ENCODE assay signal across 8 cellular contexts in the genomic region with DNA sequence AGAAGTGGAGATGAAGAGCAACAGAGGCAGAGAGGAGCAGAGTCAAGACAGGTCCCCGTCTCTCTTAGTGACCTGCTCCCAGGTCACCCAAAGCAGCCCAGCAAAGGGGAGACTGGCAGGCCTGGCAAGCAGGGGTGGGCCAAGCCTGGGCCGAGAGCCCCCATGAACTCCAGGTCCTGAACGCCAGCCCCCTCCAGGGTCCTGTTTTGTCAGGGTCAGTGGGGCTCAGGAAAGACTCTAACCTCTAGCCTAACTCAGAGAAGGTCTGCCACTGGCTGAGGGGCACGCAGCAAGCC. TPM values are rescaled to one million over a fixed set of nuclear protein-coding genes. Genes with fewer than 3 reads are reported as not detected.
DNase-seq lines count a peak whose midpoint lies in the region; ATAC-seq, FAIRE-seq and TF ChIP-seq lines count a peak whose summit lies in the region.

No MANE protein-coding gene starts in this region.

- H3K9me3 ChIP-seq in HepG2 (ENCODE audit: low read length) (no peaks in the 10 kb centered on the region), testis (no peaks in the 10 kb centered on the region)

- H3K79me2 ChIP-seq in HepG2 (ENCODE audit: insufficient read depth, low read length): peaks cover 24% of the 10 kb centered on the region

- peaks cover 0 to 3% of the 10 kb centered on the region in 2 experiments; a peak in 1 of 5 replicates for H3K27me3 ChIP-seq in HepG2 (ENCODE audit: control insufficient read depth in 1 of 2, insufficient read depth in 2 of 2, low read length in 2 of 2)
- no peaks in the 10 kb centered on the region for H3K27me3 ChIP-seq in testis

- 7% methylated on average over 3 of the region's 4 CpGs for WGBS in HepG2 (ENCODE audit: low lambda C conversion rate)
- 68 to 70% methylated on average over 2 to 4 of the region's 4 CpGs for WGBS in testis, 2 donors

- TF ChIP-seq POLR2A in HepG2 (IDR thresholded peaks at IDR 0.05; ENCODE audit: insufficient read depth in 1 of 2, low read depth in 2 of 2, low read length in 2 of 2): no peak
- no peak for TF ChIP-seq POLR2A in testis (IDR thresholded peaks at IDR 0.05)

- no peaks in the 10 kb centered on the region for H3K9me3 Mint-ChIP-seq in activated T-cell treated with anti-CD3 and anti-CD28 coated beads, Interleukin-2, amount 50 U/mL, for 24 hours
- H3K9me3 Mint-ChIP-seq in activated naive CD8-positive, alpha-beta T cell treated with anti-CD3 and anti-CD28 coated beads, Interleukin-2, amount 50 U/mL, for 24 hours: no peaks in the 10 kb centered on the region

- no peaks in the 10 kb centered on the region for H3K27me3 Mint-ChIP-seq in activated T-cell treated with anti-CD3 and anti-CD28 coated beads, Interleukin-2, amount 50 U/mL, for 24 hours
- no peaks in the 10 kb centered on the region for H3K27me3 Mint-ChIP-seq in activated naive CD8-positive, alpha-beta T cell treated with anti-CD3 and anti-CD28 coated beads, Interleukin-2, amount 50 U/mL, for 24 hours

- POLR2A ChIA-PET in HepG2 (lab: Yijun Ruan, JAX): interaction anchor here (1.2 to 2.4 kb wide), 4 partner anchors 9 to 183 kb away, joined by 3 to 16 read pairs (median 4); a partner anchor contains a TSS

- CTCF ChIA-PET in HepG2 (lab: Yijun Ruan, JAX; ENCODE audit: low intra/inter-chr PET ratio, low total read pairs): interaction anchor here (0.6 kb wide), 1 partner anchor 61 kb away, joined by 3 read pairs; no protein-coding TSS in a partner anchor

- H3K4me2 ChIP-seq in HepG2 (ENCODE audit: low read depth, low read length): peak overlapping the region; percentile 83

- H3K4me1 ChIP-seq in HepG2 (ENCODE audit: insufficient read depth, low read length): peaks cover 51% of the 10 kb centered on the region
- peaks cover 43% of the 10 kb centered on the region for H3K4me1 ChIP-seq in testis

- FAIRE-seq in HepG2 (lab: Jason Lieb, UNC): no peak

- intact Hi-C loops in HepG2 (cut with micrococcal nuclease; ENCODE audit: unreplicated experiment): loop anchor here (5.0 kb wide), 2 partner anchors 59 to 324 kb away; a partner anchor contains a TSS
- intact Hi-C loops in testis (cut with DNase I; ENCODE audit: low total_unique reads): no loop called here

- peaks cover 17 to 50% of the 10 kb centered on the region in 2 experiments for H3K36me3 ChIP-seq in HepG2 (replicated peaks in 1 of 2; ENCODE audit: control insufficient read depth in 1 of 2, insufficient read depth in 2 of 2, low read length in 2 of 2)
- H3K36me3 ChIP-seq in testis (ENCODE audit: low read depth, missing control alignments): no peaks in the 10 kb centered on the region

- in situ Hi-C loops in HepG2 (cut with HindIII; ENCODE audit: extremely low pct_ligation_motif_present, low pct_unique_long_range_greater_than_20kb): no loop called here

- H3K27ac ChIP-seq in HepG2 (ENCODE audit: extremely low read length, insufficient read depth, low read length) (peak overlapping the region; percentile 81), testis (peak overlapping the region; percentile 85 to 92)

- peaks cover 53% of the 10 kb centered on the region for H3K36me3 Mint-ChIP-seq in activated T-cell treated with anti-CD3 and anti-CD28 coated beads, Interleukin-2, amount 50 U/mL, for 24 hours (ENCODE audit: low read depth)
- H3K36me3 Mint-ChIP-seq in activated naive CD8-positive, alpha-beta T cell treated with anti-CD3 and anti-CD28 coated beads, Interleukin-2, amount 50 U/mL, for 24 hours (ENCODE audit: low read depth): peaks cover 11% of the 10 kb centered on the region

- H3K4me1 Mint-ChIP-seq in activated T-cell treated with anti-CD3 and anti-CD28 coated beads, Interleukin-2, amount 50 U/mL, for 24 hours (ENCODE audit: low read depth): peaks cover 37% of the 10 kb centered on the region
- H3K4me1 Mint-ChIP-seq in activated naive CD8-positive, alpha-beta T cell treated with anti-CD3 and anti-CD28 coated beads, Interleukin-2, amount 50 U/mL, for 24 hours: peaks cover 18% of the 10 kb centered on the region

- peak overlapping the region; percentile 71 for H3K27ac Mint-ChIP-seq in activated T-cell treated with anti-CD3 and anti-CD28 coated beads, Interleukin-2, amount 50 U/mL, for 24 hours
- peak overlapping the region; percentile 22 for H3K27ac Mint-ChIP-seq in activated naive CD8-positive, alpha-beta T cell treated with anti-CD3 and anti-CD28 coated beads, Interleukin-2, amount 50 U/mL, for 24 hours

- no peak for DNase-seq in activated T-cell treated with anti-CD3 and anti-CD28 coated beads, Interleukin-2, amount 50 U/mL, for 24 hours
- no peak for DNase-seq in activated T-cell treated with anti-CD3 and anti-CD28 coated beads, Interleukin-2, amount 50 U/mL, for 48 hours
- DNase-seq in activated naive CD8-positive, alpha-beta T cell treated with anti-CD3 and anti-CD28 coated beads, Interleukin-2, amount 50 U/mL, for 24 hours: no peak
- DNase-seq in HepG2 (ENCODE audit: low spot score) (no peak), testis (no peak), NCI-H187 treated with DMSO at 0.1 percent for 48 hours (lab: John Stamatoyannopoulos, UW) (no peak), NCI-H2196 treated with DMSO at 0.1 percent for 48 hours (lab: John Stamatoyannopoulos, UW; ENCODE audit: unreplicated experiment) (no peak), midbrain (lab: John Stamatoyannopoulos, UW) (no peak)

- 0 out of 2 replicates have a peak, but pooled peaks cover 3% of the 10 kb centered on the region for H4K20me1 ChIP-seq in HepG2 (ENCODE audit: insufficient read depth, low read length)

- H3K4me3 ChIP-seq in HepG2 (replicated peaks in 1 of 3; ENCODE audit: insufficient read depth in 1 of 3, low read depth in 2 of 3, low read length in 3 of 3) (peak overlapping the region; percentile 81 to 96 (median 96)), testis (peak overlapping the region; percentile 77 to 86)

- peak overlapping the region; percentile 94 for H3K9ac ChIP-seq in HepG2 (ENCODE audit: insufficient read depth, low read depth, low read length)

- peak overlapping the region; percentile 80 for H3K4me3 Mint-ChIP-seq in activated T-cell treated with anti-CD3 and anti-CD28 coated beads, Interleukin-2, amount 50 U/mL, for 24 hours
- H3K4me3 Mint-ChIP-seq in activated naive CD8-positive, alpha-beta T cell treated with anti-CD3 and anti-CD28 coated beads, Interleukin-2, amount 50 U/mL, for 24 hours: peak overlapping the region; percentile 90

- BruUV-seq in HepG2 (replicated peaks; lab: Mats Ljungman, UMichigan): no TSS peak

- TF ChIP-seq CTCF in HepG2 (CRISPR knock-in tag; IDR thresholded peaks at IDR 0.05) (no peak), testis (IDR thresholded peaks at IDR 0.05) (no peak)

- TF ChIP-seq EP300 in HepG2 (IDR thresholded peaks at IDR 0.05; ENCODE audit: low read depth in 2 of 2, low read length in 2 of 2) (no peak; a peak in 1 of 4 replicates), HepG2 (CRISPR knock-in tag; IDR thresholded peaks at IDR 0.05; ENCODE audit: borderline replicate concordance) (no peak)

- no peak for TF ChIP-seq RAD21 in HepG2 (CRISPR knock-in tag; IDR thresholded peaks at IDR 0.05)

- no peak overlapping the region for H2AFZ ChIP-seq in HepG2 (ENCODE audit: low read length)

- no peak for ATAC-seq in activated naive CD8-positive, alpha-beta T cell treated with anti-CD3 and anti-CD28 coated beads, Interleukin-2, amount 50 U/mL, for 24 hours
- ATAC-seq in HepG2: peak; percentile 1

RNA-seq across cellular contexts. Expression of a gene that starts 1.2 kb away (rescaled TPM):
- total RNA-seq in HepG2 (2016; rRNA removed; fragmentation: Illumina TruSeq; extraction: Trizol) (26.4 and 61.5 TPM in 2 replicates), testis (100 to 1,000 TPM; 106 to 118 TPM)
- 43.9 and 46.0 TPM in 2 replicates for total RNA-seq in HepG2 (2016; cell fraction: cytosol; rRNA removed; fragmentation: Illumina TruSeq; extraction: Trizol; ENCODE audit: low read depth)
- total RNA-seq in HepG2 (2016; cell fraction: insoluble cytoplasmic fraction; rRNA removed; fragmentation: Illumina TruSeq; extraction: Trizol): 23.2 and 62.1 TPM in 2 replicates
- 62.7 and 67.8 TPM in 2 replicates for total RNA-seq in HepG2 (2016; cell fraction: membrane; rRNA removed; fragmentation: Illumina TruSeq; extraction: Trizol)
- 71.4 and 86.1 TPM in 2 replicates for total RNA-seq in HepG2 (2016; cell fraction: nucleus; rRNA removed; fragmentation: Illumina TruSeq; extraction: Trizol)
- polyA plus RNA-seq in HepG2 (2011; rRNA removed) (65.5 and 81.8 TPM in 2 replicates), testis (ENCODE audit: insufficient read depth, low read depth, low replicate concordance) (59.7 TPM)
- polyA plus RNA-seq in HepG2 (2011; cell fraction: cytosol; rRNA removed): 30.3 and 70.4 TPM in 2 replicates
- 585 and 688 TPM in 2 replicates for polyA plus RNA-seq in HepG2 (2011; cell fraction: nucleus; rRNA removed)
- 32.0 and 41.2 TPM in 2 replicates for polyA plus RNA-seq in HepG2 (2012)
- 18.6 and 21.1 TPM in 2 replicates for polyA plus RNA-seq in HepG2 (2016; cell fraction: cytosol; fragmentation: Illumina TruSeq; extraction: Trizol; ENCODE audit: low read depth)
- polyA plus RNA-seq in HepG2 (2016; cell fraction: insoluble cytoplasmic fraction; fragmentation: Illumina TruSeq; extraction: Trizol; ENCODE audit: low read depth): 21.8 and 29.6 TPM in 2 replicates
- polyA plus RNA-seq in HepG2 (2016; cell fraction: membrane; fragmentation: Illumina TruSeq; extraction: Trizol; ENCODE audit: low read depth): 29.2 TPM in 2 replicates
- polyA plus RNA-seq in HepG2 (2016; cell fraction: nucleus; fragmentation: Illumina TruSeq; extraction: Trizol; ENCODE audit: insufficient read depth, low read depth): 161 and 163 TPM in 2 replicates
- 148 and 154 TPM in 2 replicates for polyA minus RNA-seq in HepG2 (2011; rRNA and poly(A)+ RNA removed; ENCODE audit: low replicate concordance)
- 27.1 and 33.2 TPM in 2 replicates for polyA minus RNA-seq in HepG2 (2011; cell fraction: cytosol; rRNA and poly(A)+ RNA removed)
- 103 and 112 TPM in 2 replicates for polyA minus RNA-seq in HepG2 (2011; cell fraction: nucleus; rRNA and poly(A)+ RNA removed)

RNA-seq across cellular contexts. Expression of a gene that starts 6.3 kb away (rescaled TPM):
- total RNA-seq in HepG2 (2016; rRNA removed; fragmentation: Illumina TruSeq; extraction: Trizol): not detected in 2 replicates
- total RNA-seq in HepG2 (2016; cell fraction: cytosol; rRNA removed; fragmentation: Illumina TruSeq; extraction: Trizol; ENCODE audit: low read depth): not detected in 2 replicates
- not detected in 2 replicates for total RNA-seq in HepG2 (2016; cell fraction: insoluble cytoplasmic fraction; rRNA removed; fragmentation: Illumina TruSeq; extraction: Trizol)
- total RNA-seq in HepG2 (2016; cell fraction: membrane; rRNA removed; fragmentation: Illumina TruSeq; extraction: Trizol): not detected in 2 replicates
- not detected in 2 replicates for total RNA-seq in HepG2 (2016; cell fraction: nucleus; rRNA removed; fragmentation: Illumina TruSeq; extraction: Trizol)
- polyA plus RNA-seq in HepG2 (2011; rRNA removed): not detected in 2 replicates
- not detected in 2 replicates for polyA plus RNA-seq in HepG2 (2011; cell fraction: cytosol; rRNA removed)
- polyA plus RNA-seq in HepG2 (2011; cell fraction: nucleus; rRNA removed): not detected in 2 replicates
- 0.11 and 0.12 TPM in 2 replicates for polyA plus RNA-seq in HepG2 (2012)
- polyA plus RNA-seq in HepG2 (2016; cell fraction: cytosol; fragmentation: Illumina TruSeq; extraction: Trizol; ENCODE audit: low read depth): not detected in 2 replicates
- not detected in 2 replicates for polyA plus RNA-seq in HepG2 (2016; cell fraction: insoluble cytoplasmic fraction; fragmentation: Illumina TruSeq; extraction: Trizol; ENCODE audit: low read depth)
- polyA plus RNA-seq in HepG2 (2016; cell fraction: membrane; fragmentation: Illumina TruSeq; extraction: Trizol; ENCODE audit: low read depth): not detected in 2 replicates
- polyA plus RNA-seq in HepG2 (2016; cell fraction: nucleus; fragmentation: Illumina TruSeq; extraction: Trizol; ENCODE audit: insufficient read depth, low read depth): not detected in 2 replicates
- 0.12 and 3.5 TPM in 2 replicates for polyA minus RNA-seq in HepG2 (2011; rRNA and poly(A)+ RNA removed; ENCODE audit: low replicate concordance)
- not detected in 2 replicates for polyA minus RNA-seq in HepG2 (2011; cell fraction: cytosol; rRNA and poly(A)+ RNA removed)
- not detected in 2 replicates for polyA minus RNA-seq in HepG2 (2011; cell fraction: nucleus; rRNA and poly(A)+ RNA removed)
- 10 to 100 TPM; 26.6 to 55.0 TPM for total RNA-seq in testis
- polyA plus RNA-seq in testis (ENCODE audit: insufficient read depth, low read depth, low replicate concordance): 62.1 TPM

RNA-seq across cellular contexts. Expression of a gene that starts 10.9 kb away (rescaled TPM):
- total RNA-seq in HepG2 (2016; rRNA removed; fragmentation: Illumina TruSeq; extraction: Trizol): 0.09 and 0.14 TPM in 2 replicates
- total RNA-seq in HepG2 (2016; cell fraction: cytosol; rRNA removed; fragmentation: Illumina TruSeq; extraction: Trizol; ENCODE audit: low read depth): 0.30 and 0.35 TPM in 2 replicates
- 0.11 TPM in 1 of 2 replicates, not detected in the other for total RNA-seq in HepG2 (2016; cell fraction: insoluble cytoplasmic fraction; rRNA removed; fragmentation: Illumina TruSeq; extraction: Trizol)
- total RNA-seq in HepG2 (2016; cell fraction: membrane; rRNA removed; fragmentation: Illumina TruSeq; extraction: Trizol): 0.37 and 0.38 TPM in 2 replicates
- 0.31 and 0.37 TPM in 2 replicates for total RNA-seq in HepG2 (2016; cell fraction: nucleus; rRNA removed; fragmentation: Illumina TruSeq; extraction: Trizol)
- polyA plus RNA-seq in HepG2 (2011; rRNA removed): 0.16 TPM in 2 replicates
- polyA plus RNA-seq in HepG2 (2011; cell fraction: cytosol; rRNA removed): 0.17 and 0.29 TPM in 2 replicates
- 0.18 and 0.24 TPM in 2 replicates for polyA plus RNA-seq in HepG2 (2011; cell fraction: nucleus; rRNA removed)
- polyA plus RNA-seq in HepG2 (2012): 0.21 and 0.32 TPM in 2 replicates
- polyA plus RNA-seq in HepG2 (2016; cell fraction: cytosol; fragmentation: Illumina TruSeq; extraction: Trizol; ENCODE audit: low read depth): 0.12 and 0.15 TPM in 2 replicates
- polyA plus RNA-seq in HepG2 (2016; cell fraction: insoluble cytoplasmic fraction; fragmentation: Illumina TruSeq; extraction: Trizol; ENCODE audit: low read depth): 0.20 and 0.21 TPM in 2 replicates
- 0.27 and 0.39 TPM in 2 replicates for polyA plus RNA-seq in HepG2 (2016; cell fraction: membrane; fragmentation: Illumina TruSeq; extraction: Trizol; ENCODE audit: low read depth)
- not detected in 2 replicates for polyA plus RNA-seq in HepG2 (2016; cell fraction: nucleus; fragmentation: Illumina TruSeq; extraction: Trizol; ENCODE audit: insufficient read depth, low read depth)
- polyA minus RNA-seq in HepG2 (2011; rRNA and poly(A)+ RNA removed; ENCODE audit: low replicate concordance): 0.58 TPM in 1 of 2 replicates, not detected in the other
- polyA minus RNA-seq in HepG2 (2011; cell fraction: cytosol; rRNA and poly(A)+ RNA removed): not detected in 2 replicates
- 0.26 TPM in 1 of 2 replicates, not detected in the other for polyA minus RNA-seq in HepG2 (2011; cell fraction: nucleus; rRNA and poly(A)+ RNA removed)
- 100 to 1,000 TPM in 1 of 2 donors, 10 to 100 TPM in 1; 40.0 to 119 TPM for total RNA-seq in testis
- polyA plus RNA-seq in testis (ENCODE audit: insufficient read depth, low read depth, low replicate concordance): 128 TPM

RNA-seq across cellular contexts. Expression of a gene that starts 13.1 kb away (rescaled TPM):
- total RNA-seq in HepG2 (2016; rRNA removed; fragmentation: Illumina TruSeq; extraction: Trizol) (25.3 and 39.4 TPM in 2 replicates), testis (10 to 100 TPM; 19.9 to 22.8 TPM)
- 23.5 and 26.5 TPM in 2 replicates for total RNA-seq in HepG2 (2016; cell fraction: cytosol; rRNA removed; fragmentation: Illumina TruSeq; extraction: Trizol; ENCODE audit: low read depth)
- total RNA-seq in HepG2 (2016; cell fraction: insoluble cytoplasmic fraction; rRNA removed; fragmentation: Illumina TruSeq; extraction: Trizol): 22.9 and 41.6 TPM in 2 replicates
- total RNA-seq in HepG2 (2016; cell fraction: membrane; rRNA removed; fragmentation: Illumina TruSeq; extraction: Trizol): 49.7 and 51.9 TPM in 2 replicates
- 29.5 and 34.7 TPM in 2 replicates for total RNA-seq in HepG2 (2016; cell fraction: nucleus; rRNA removed; fragmentation: Illumina TruSeq; extraction: Trizol)
- polyA plus RNA-seq in HepG2 (2011; rRNA removed) (22.5 and 25.5 TPM in 2 replicates), testis (ENCODE audit: insufficient read depth, low read depth, low replicate concordance) (16.9 TPM)
- 14.5 and 25.4 TPM in 2 replicates for polyA plus RNA-seq in HepG2 (2011; cell fraction: cytosol; rRNA removed)
- polyA plus RNA-seq in HepG2 (2011; cell fraction: nucleus; rRNA removed): 50.7 and 66.4 TPM in 2 replicates
- polyA plus RNA-seq in HepG2 (2012): 14.4 and 23.5 TPM in 2 replicates
- 39.6 and 41.6 TPM in 2 replicates for polyA plus RNA-seq in HepG2 (2016; cell fraction: cytosol; fragmentation: Illumina TruSeq; extraction: Trizol; ENCODE audit: low read depth)
- 32.3 and 37.3 TPM in 2 replicates for polyA plus RNA-seq in HepG2 (2016; cell fraction: insoluble cytoplasmic fraction; fragmentation: Illumina TruSeq; extraction: Trizol; ENCODE audit: low read depth)
- polyA plus RNA-seq in HepG2 (2016; cell fraction: membrane; fragmentation: Illumina TruSeq; extraction: Trizol; ENCODE audit: low read depth): 56.5 and 59.4 TPM in 2 replicates
- 97.6 and 106 TPM in 2 replicates for polyA plus RNA-seq in HepG2 (2016; cell fraction: nucleus; fragmentation: Illumina TruSeq; extraction: Trizol; ENCODE audit: insufficient read depth, low read depth)
- 35.0 and 64.5 TPM in 2 replicates for polyA minus RNA-seq in HepG2 (2011; rRNA and poly(A)+ RNA removed; ENCODE audit: low replicate concordance)
- 7.4 and 10.7 TPM in 2 replicates for polyA minus RNA-seq in HepG2 (2011; cell fraction: cytosol; rRNA and poly(A)+ RNA removed)
- polyA minus RNA-seq in HepG2 (2011; cell fraction: nucleus; rRNA and poly(A)+ RNA removed): 8.0 and 10.6 TPM in 2 replicates

RNA-seq across cellular contexts. Expression of a gene that starts 47.0 kb away (rescaled TPM):
- total RNA-seq in HepG2 (2016; rRNA removed; fragmentation: Illumina TruSeq; extraction: Trizol) (not detected in 2 replicates), testis (1 to 10 TPM; 4.6 to 5.1 TPM)
- not detected in 2 replicates for total RNA-seq in HepG2 (2016; cell fraction: cytosol; rRNA removed; fragmentation: Illumina TruSeq; extraction: Trizol; ENCODE audit: low read depth)
- not detected in 2 replicates for total RNA-seq in HepG2 (2016; cell fraction: insoluble cytoplasmic fraction; rRNA removed; fragmentation: Illumina TruSeq; extraction: Trizol)
- total RNA-seq in HepG2 (2016; cell fraction: membrane; rRNA removed; fragmentation: Illumina TruSeq; extraction: Trizol): not detected in 2 replicates
- total RNA-seq in HepG2 (2016; cell fraction: nucleus; rRNA removed; fragmentation: Illumina TruSeq; extraction: Trizol): not detected in 2 replicates
- polyA plus RNA-seq in HepG2 (2011; rRNA removed) (not detected in 2 replicates), testis (ENCODE audit: insufficient read depth, low read depth, low replicate concordance) (6.8 TPM)
- 0.01 TPM in 1 of 2 replicates, not detected in the other for polyA plus RNA-seq in HepG2 (2011; cell fraction: cytosol; rRNA removed)
- polyA plus RNA-seq in HepG2 (2011; cell fraction: nucleus; rRNA removed): not detected in 2 replicates
- polyA plus RNA-seq in HepG2 (2012): 0.07 TPM in 1 of 2 replicates, not detected in the other
- not detected in 2 replicates for polyA plus RNA-seq in HepG2 (2016; cell fraction: cytosol; fragmentation: Illumina TruSeq; extraction: Trizol; ENCODE audit: low read depth)
- not detected in 2 replicates for polyA plus RNA-seq in HepG2 (2016; cell fraction: insoluble cytoplasmic fraction; fragmentation: Illumina TruSeq; extraction: Trizol; ENCODE audit: low read depth)
- not detected in 2 replicates for polyA plus RNA-seq in HepG2 (2016; cell fraction: membrane; fragmentation: Illumina TruSeq; extraction: Trizol; ENCODE audit: low read depth)
- polyA plus RNA-seq in HepG2 (2016; cell fraction: nucleus; fragmentation: Illumina TruSeq; extraction: Trizol; ENCODE audit: insufficient read depth, low read depth): not detected in 2 replicates
- polyA minus RNA-seq in HepG2 (2011; rRNA and poly(A)+ RNA removed; ENCODE audit: low replicate concordance): 0.20 and 11.4 TPM in 2 replicates
- polyA minus RNA-seq in HepG2 (2011; cell fraction: cytosol; rRNA and poly(A)+ RNA removed): not detected in 2 replicates
- polyA minus RNA-seq in HepG2 (2011; cell fraction: nucleus; rRNA and poly(A)+ RNA removed): not detected in 2 replicates

Comparison
In these comparisons a context has a peak if more than half of its experiments do, and no peak if none do; other contexts are left out.
1. RNA of a gene that starts 6.3 kb away (total RNA-seq): 26.6 to 55.0 TPM in testis; not detected in HepG2; every median in the first group is over 10 times any median in the second.
2. RNA of a gene that starts 10.9 kb away (total RNA-seq): 40.0 to 119 TPM in testis; 0.09 to 0.38 TPM in HepG2; every median in the first group is over 10 times any median in the second.